In the genomic region with DNA sequence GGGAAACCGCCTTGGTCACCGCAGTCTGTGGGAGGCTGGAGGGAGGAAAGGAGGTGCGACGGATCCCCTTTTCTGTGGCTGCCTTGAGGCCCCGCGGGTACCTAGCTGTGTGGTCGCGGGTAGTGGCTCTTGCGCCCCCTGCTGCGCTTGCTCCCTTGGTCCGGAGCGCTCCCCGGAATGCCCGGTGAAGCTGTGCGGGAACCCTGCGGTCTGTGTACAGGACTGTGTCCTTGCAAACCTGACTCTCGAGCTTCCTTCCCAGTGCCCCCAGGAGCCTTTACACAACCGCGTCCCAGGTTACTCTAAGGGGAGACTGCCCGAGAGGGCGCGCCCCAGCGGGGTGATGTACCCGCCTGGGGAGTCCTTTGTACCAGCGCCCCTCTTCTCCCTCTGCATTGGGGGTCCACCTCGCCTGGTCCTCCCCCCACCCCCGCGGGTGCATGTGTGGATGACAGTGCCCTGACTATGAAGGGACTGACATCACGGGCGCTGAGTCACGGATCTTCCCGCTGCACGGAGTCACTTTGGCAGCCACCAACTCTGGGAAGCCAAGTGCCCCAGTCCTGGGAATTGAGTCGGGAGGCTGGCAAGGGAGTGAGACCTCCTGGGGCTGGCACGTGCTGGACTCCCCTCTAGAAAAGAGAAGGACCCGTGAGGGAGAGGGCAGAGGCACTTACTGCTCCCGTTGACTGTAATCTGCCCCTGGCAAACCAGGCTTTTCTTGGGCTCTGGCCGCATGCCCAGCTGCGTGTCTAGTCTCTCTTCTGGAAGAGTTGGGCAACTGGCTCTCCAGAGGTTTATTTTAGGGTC, we compare ENCODE assay signal across 7 cellular contexts. TPM values are rescaled to one million over a fixed set of nuclear protein-coding genes. Genes with fewer than 3 reads are reported as not detected.
DNase-seq lines count a peak whose midpoint lies in the region; ATAC-seq and TF ChIP-seq lines count a peak whose summit lies in the region.

No MANE protein-coding gene starts in this region.

- ATAC-seq in HG02970 (IDR thresholded peaks at IDR 0.05; ENCODE audit: low FRiP score, unreplicated experiment): peak; percentile 12
- peak; percentile 9 to 18 (median 14) for ATAC-seq in T-cell (replicated peaks in 1 of 4)

- peaks cover 37% of the 10 kb centered on the region for H3K27me3 ChIP-seq in iPS-15b (ENCODE audit: control insufficient read depth, insufficient read depth, low read length)

- peaks cover 78 to 88% (median 80%) of the 10 kb centered on the region in 3 donors for H3K4me1 Mint-ChIP-seq in T-cell

- H3K4me1 ChIP-seq in iPS-15b (ENCODE audit: control insufficient read depth, insufficient read depth, low read length): peaks cover 3% of the 10 kb centered on the region

- H3K27me3 Mint-ChIP-seq in T-cell: no peaks in the 10 kb centered on the region

- no peaks in the 10 kb centered on the region for H3K9me3 Mint-ChIP-seq in T-cell

- in situ Hi-C loops in astrocyte of the spinal cord (cut with HindIII; ENCODE audit: low sequenced_read_pairs): loop anchor here (10.0 kb wide), 1 partner anchor 71 kb away; no protein-coding TSS in a partner anchor

- TF ChIP-seq CTCF in GM12865 (IDR thresholded peaks at IDR 0.05; ENCODE audit: insufficient read depth, low read depth, low read length, missing control alignments) (peak; percentile 45), astrocyte of the spinal cord (IDR thresholded peaks at IDR 0.05; ENCODE audit: low read depth, low read length) (peak; percentile 23)

- H3K27ac Mint-ChIP-seq in T-cell: peak overlapping the region; percentile 98 to 99

- no peaks in the 10 kb centered on the region for H3K36me3 ChIP-seq in iPS-15b (ENCODE audit: control insufficient read depth, insufficient read depth, low read length)

- peak overlapping the region; percentile 73 for H3K9ac ChIP-seq in iPS-15b (ENCODE audit: low read depth, low read length)

- CTCF ChIA-PET in T-cell (lab: Charles Lee): interaction anchor here in 1 of 2 donors (1.6 kb wide), 1 partner anchor 71 kb away, joined by 3 read pairs; no protein-coding TSS in a partner anchor

- POLR2A ChIA-PET in T-cell (lab: Charles Lee): no interaction called here

- peak overlapping the region; percentile 92 to 93 (median 92) for H3K4me3 Mint-ChIP-seq in T-cell

- H3K4me3 ChIP-seq in GM12865 (ENCODE audit: low read depth, low read length) (peak overlapping the region; percentile 48), astrocyte of the spinal cord (ENCODE audit: low read depth, low read length) (peak overlapping the region; percentile 52), iPS-15b (ENCODE audit: low read depth, low read length) (peak overlapping the region; percentile 58), skeletal muscle cell (ENCODE audit: low read depth, low read length) (peak overlapping the region; percentile 65)

- H3K36me3 Mint-ChIP-seq in T-cell: peaks cover 4% of the 10 kb centered on the region

- H3K9me3 ChIP-seq in iPS-15b (ENCODE audit: control insufficient read depth, insufficient read depth, low read length): no peaks in the 10 kb centered on the region

- DNase-seq in GM12865 (ENCODE audit: low read depth) (peak; percentile 51), T-cell (peak in 10 of 34 experiments; percentile 15 to 61 (median 36)), astrocyte of the spinal cord (ENCODE audit: low read depth, low spot score) (peak; percentile 38), skeletal muscle cell (ENCODE audit: low read depth) (no peak), NCI-H2081 (lab: John Stamatoyannopoulos, UW) (no peak)

RNA-seq across cellular contexts. Expression of gene IL6R, which starts 0.8 kb away (rescaled TPM):
- total RNA-seq in T-cell: 10 to 100 TPM; 76.0 to 87.9 (median 80.8) TPM

Comparison
In these comparisons a context has a peak if more than half of its experiments do, and no peak if none do; other contexts are left out.
1. DNase-seq: peak in GM12865 (single experiment) and astrocyte of the spinal cord (single experiment); none in skeletal muscle cell (single experiment) and NCI-H2081 (0 of 2).
2. Peak in every context shown above with its lines, with median percentiles within 50 percentile points of each other: H3K4me3 ChIP-seq.